ENCODE assay signal across 21 cellular contexts in the genomic region with DNA sequence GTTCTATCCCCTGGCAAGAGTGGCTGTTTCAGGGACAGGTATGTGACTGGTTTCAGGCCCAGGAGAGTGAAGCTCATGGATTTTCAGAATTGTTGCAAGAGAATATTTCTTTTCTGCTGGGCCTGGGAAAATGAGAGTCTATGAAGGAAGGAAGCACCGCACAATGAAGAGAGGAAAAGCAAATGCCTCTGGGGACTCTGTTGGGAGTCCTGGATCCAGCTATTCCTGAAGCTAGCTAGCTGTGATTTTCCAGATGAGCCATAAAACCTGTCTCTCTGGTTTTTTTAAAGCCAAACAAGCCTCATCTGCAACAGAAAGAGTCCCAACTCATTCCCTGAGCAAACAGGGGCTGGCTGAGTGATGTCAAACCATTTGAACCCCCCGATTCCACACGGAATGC. TPM values are rescaled to one million over a fixed set of nuclear protein-coding genes. Genes with fewer than 3 reads are reported as not detected.
"Had no signal": no experiment of that assay in that cellular context is flagged by ENCODE, and none has a peak within 500 bp of the region (broad histone marks: within the 10 kb centered on the region; RNA-seq: fewer than 3 reads in every experiment).

No MANE protein-coding gene starts in this region.

- H3K27ac ChIP-seq: SJCRH30 had no signal

- H3K27me3 ChIP-seq: SJCRH30 had no signal

- H3K9me3 ChIP-seq: SJCRH30 had no signal

- H3K4me1 ChIP-seq: SJCRH30 had no signal

- H3K36me3 ChIP-seq: SJCRH30 had no signal

- H3K4me3 ChIP-seq: SJCRH30 had no signal

- DNase-seq: KBM-7, MV-4-11, NCI-H1048, NCI-H1105 treated with DMSO at 0.1 percent for 48 hours, NCI-H1417 treated with DMSO at 0.1 percent for 48 hours, NCI-H146, NCI-H1694 treated with DMSO at 0.1 percent for 48 hours, NCI-H1930, NCI-H2081, NCI-H2107, NCI-H2227 treated with DMSO at 0.1 percent for 48 hours, NCI-H524, NCI-H526 treated with DMSO at 0.1 percent for 48 hours, NCI-H748 treated with DMSO at 0.1 percent for 48 hours, PC-3, SHP77 treated with DMSO at 0.1 percent for 48 hours, SJCRH30 had no signal

- ATAC-seq: Panc1, PC-3, SK-N-SH treated with all-trans-retinoic acid at 6 μM for 48 hours had no signal

RNA-seq across cellular contexts. Expression of a gene that starts 53.7 kb away (rescaled TPM):
- total RNA-seq: HT1080, LHCN-M2, PC-3, SJCRH30 had no signal
